ENCODE assay signal across 8 cellular contexts in genomic region chr17:49996495-49997255, GRCh38. TPM values are rescaled to one million over a fixed set of nuclear protein-coding genes. Genes with fewer than 3 reads are reported as not detected.
DNase-seq lines count a peak whose midpoint lies in the region; ATAC-seq lines count a peak whose summit lies in the region.

No MANE protein-coding gene starts in this region.

- DNase-seq in Caki2 (ENCODE audit: low read depth) (peak; percentile 40), SKM-1 treated with dmso at 0.1 percent for 144 hours (lab: John Stamatoyannopoulos, UW; ENCODE audit: unreplicated experiment) (peak; percentile 28), iPS DF 6.9 (ENCODE audit: low read depth, low spot score) (no peak), NCI-H146 (lab: John Stamatoyannopoulos, UW) (no peak)
- peak; percentile 32 for DNase-seq in activated naive CD8-positive, alpha-beta T cell treated with anti-CD3 and anti-CD28 coated beads, Interleukin-2, amount 50 U/mL, for 16 hours (ENCODE audit: low read depth, low spot score)
- peak; percentile 33 to 61 for DNase-seq in stimulated activated CD4-positive, alpha-beta T cell treated with anti-CD3 and anti-CD28 coated beads, Interleukin-12 subunit alpha, Interleukin-12 subunit beta, amount 100 ng/mL, for 24 hours (ENCODE audit: low read depth in 2 of 2)

- no peaks in the 10 kb centered on the region for H3K36me3 Mint-ChIP-seq in IgD-negative memory B cell

- H3K4me3 ChIP-seq in iPS DF 6.9 (ENCODE audit: low read length): peak overlapping the region; percentile 32; the same call in 1 of the 2 replicates

- no peaks in the 10 kb centered on the region for H3K9me3 Mint-ChIP-seq in IgD-negative memory B cell

- peak overlapping the region in 3 of 4 donors; percentile 48 to 87 (median 75) for H3K4me3 Mint-ChIP-seq in IgD-negative memory B cell

- peaks cover 6% of the 10 kb centered on the region; the same call in 1 of the 2 replicates for H3K4me1 ChIP-seq in iPS DF 6.9 (ENCODE audit: control insufficient read depth, insufficient read depth, low read length)

- ATAC-seq in GM19455 (IDR thresholded peaks at IDR 0.05; ENCODE audit: unreplicated experiment): no peak

- no CpG with 5 or more reads among the region's 56 CpGs for WGBS in iPS DF 6.9 (ENCODE audit: insufficient coverage, insufficient read length)

- H3K27ac Mint-ChIP-seq in IgD-negative memory B cell: peak overlapping the region in 1 of 3 donors; percentile 82

- H3K36me3 ChIP-seq in iPS DF 6.9 (ENCODE audit: control insufficient read depth, insufficient read depth, low read length): no peaks in the 10 kb centered on the region

- H3K27me3 ChIP-seq in iPS DF 6.9 (ENCODE audit: control insufficient read depth, insufficient read depth, low read length): peaks cover 48% of the 10 kb centered on the region

- no peaks in the 10 kb centered on the region for H3K9me3 ChIP-seq in iPS DF 6.9 (ENCODE audit: control insufficient read depth, insufficient read depth, low read length)

- in situ Hi-C loops in Caki2 (cut with HindIII; ENCODE audit: low pct_unique_long_range_greater_than_20kb, low sequenced_read_pairs): loop anchor here (10.0 kb wide), 1 partner anchor 92 kb away; no protein-coding TSS in a partner anchor

- peaks cover 13 to 22% (median 19%) of the 10 kb centered on the region in 3 donors for H3K4me1 Mint-ChIP-seq in IgD-negative memory B cell

- peaks cover 55% of the 10 kb centered on the region for H3K27me3 Mint-ChIP-seq in IgD-negative memory B cell

- H3K27ac ChIP-seq in iPS DF 6.9 (ENCODE audit: low read length): no peak overlapping the region

RNA-seq across cellular contexts. Expression of gene DLX3, which starts 1.7 kb away (rescaled TPM):
- total RNA-seq in Caki2 (2014; rRNA removed; shearing (Covaris generic); ENCODE audit: low replicate concordance): not detected in 2 replicates
- polyA plus RNA-seq in IgD-negative memory B cell: not detected

RNA-seq across cellular contexts. Expression of gene DLX4, which starts 27.7 kb away (rescaled TPM):
- total RNA-seq in Caki2 (2014; rRNA removed; shearing (Covaris generic); ENCODE audit: low replicate concordance): 0.52 TPM in 1 of 2 replicates, not detected in the other
- polyA plus RNA-seq in IgD-negative memory B cell: not detected

RNA-seq across cellular contexts. Expression of gene ITGA3, which starts 59.2 kb away (rescaled TPM):
- total RNA-seq in Caki2 (2014; rRNA removed; shearing (Covaris generic); ENCODE audit: low replicate concordance): 419 and 501 TPM in 2 replicates
- 4.0 TPM for polyA plus RNA-seq in IgD-negative memory B cell

Comparison
In these comparisons a context has a peak if more than half of its experiments do, and no peak if none do; other contexts are left out.
1. DNase-seq: peak in Caki2 (single experiment), SKM-1 treated with dmso at 0.1 percent for 144 hours (single experiment), activated naive CD8-positive, alpha-beta T cell treated with anti-CD3 and anti-CD28 coated beads, Interleukin-2, amount 50 U/mL, for 16 hours (single experiment) and stimulated activated CD4-positive, alpha-beta T cell treated with anti-CD3 and anti-CD28 coated beads, Interleukin-12 subunit alpha, Interleukin-12 subunit beta, amount 100 ng/mL, for 24 hours (2 of 2); none in iPS DF 6.9 (single experiment) and NCI-H146 (single experiment).